In genomic region chr12:120223458-120224303, GRCh38 we compare ENCODE assay signal across 14 cellular contexts. TPM values are rescaled to one million over a fixed set of nuclear protein-coding genes. Genes with fewer than 3 reads are reported as not detected.
DNase-seq lines count a peak whose midpoint lies in the region; ATAC-seq and TF ChIP-seq lines count a peak whose summit lies in the region.
"Had no signal": no experiment of that assay in that cellular context is flagged by ENCODE, and none has a peak within 500 bp of the region (broad histone marks: within the 10 kb centered on the region; RNA-seq: fewer than 3 reads in every experiment).

No MANE protein-coding gene starts in this region.

- TF ChIP-seq CTCF in GM23338 (conservative IDR thresholded peaks at IDR 0.05; ENCODE audit: low read depth in 2 of 2), result no peak

- peaks cover 2% of the 10 kb centered on the region; the same call in 1 of the 2 replicates for H4K20me1 ChIP-seq in GM23338 (replicated peaks; ENCODE audit: insufficient read depth)

- peaks cover 22% of the 10 kb centered on the region for H3K79me2 ChIP-seq in GM23338 (replicated peaks; ENCODE audit: insufficient read depth)

- peaks cover 24% of the 10 kb centered on the region for H3K27me3 Mint-ChIP-seq in GM23338 (ENCODE audit: insufficient read depth, low read depth, poor library complexity)
- H3K27me3 Mint-ChIP-seq in activated T-helper 2 cell treated with anti-CD3 and anti-CD28 coated beads, Interferon-gamma antibody, Interleukin-2, Interleukin-4, amounts not matched to agents 10 μg/mL and 5 μg/mL and 100 μg/mL, durations not matched to agents 14 hours and 24 hours and 36 hours (ENCODE audit: low read depth), result no peaks in the 10 kb centered on the region
- peaks cover 4 to 17% (median 11%) of the 10 kb centered on the region in 3 donors for H3K27me3 Mint-ChIP-seq in immature natural killer cell (ENCODE audit: low read depth in 3 of 3)
- no peaks in the 10 kb centered on the region for H3K27me3 Mint-ChIP-seq in activated CD8-positive, alpha-beta T cell treated with anti-CD3 and anti-CD28 coated beads, Interleukin-2, amount 10 ng/mL, durations not matched to agents 7 days and 5 days (ENCODE audit: low read depth)

- H3K27ac Mint-ChIP-seq in GM23338 (peak overlapping the region; percentile 65; the same call in 1 of the 2 replicates), immature natural killer cell (peak overlapping the region in 4 of 6 donors; percentile 50 to 85 (median 74))
- H3K27ac Mint-ChIP-seq in activated T-helper 2 cell treated with anti-CD3 and anti-CD28 coated beads, Interferon-gamma antibody, Interleukin-2, Interleukin-4, amounts not matched to agents 10 μg/mL and 5 μg/mL and 100 μg/mL, durations not matched to agents 14 hours and 24 hours and 36 hours, result peak overlapping the region; percentile 35
- H3K27ac Mint-ChIP-seq in activated CD8-positive, alpha-beta T cell treated with anti-CD3 and anti-CD28 coated beads, Interleukin-2, amount 10 ng/mL, durations not matched to agents 7 days and 5 days, result no peak overlapping the region
- H3K27ac Mint-ChIP-seq: stimulated activated memory B cell treated with anti-CD40 and anti-IgM and Interleukin-4, amounts not matched to agents 10 μg/mL and 1 μg/mL and 100 μg/mL, for 72 hours had no signal

- no peaks in the 10 kb centered on the region for H3K9me3 Mint-ChIP-seq in GM23338
- H3K9me3 Mint-ChIP-seq in activated T-helper 2 cell treated with anti-CD3 and anti-CD28 coated beads, Interferon-gamma antibody, Interleukin-2, Interleukin-4, amounts not matched to agents 10 μg/mL and 5 μg/mL and 100 μg/mL, durations not matched to agents 14 hours and 24 hours and 36 hours, result no peaks in the 10 kb centered on the region
- H3K9me3 Mint-ChIP-seq in immature natural killer cell, result no peaks in the 10 kb centered on the region
- no peaks in the 10 kb centered on the region for H3K9me3 Mint-ChIP-seq in activated CD8-positive, alpha-beta T cell treated with anti-CD3 and anti-CD28 coated beads, Interleukin-2, amount 10 ng/mL, durations not matched to agents 7 days and 5 days (ENCODE audit: insufficient read depth)
- H3K9me3 Mint-ChIP-seq: neural progenitor cell; stimulated activated memory B cell treated with anti-CD40 and anti-IgM and Interleukin-4, amounts not matched to agents 10 μg/mL and 1 μg/mL and 100 μg/mL, for 72 hours had no signal

- H3K4me2 ChIP-seq in GM23338, result no peak overlapping the region

- H3K27me3 ChIP-seq in GM23338 (ENCODE audit: insufficient read depth) (no peaks in the 10 kb centered on the region), rectal smooth muscle tissue (ENCODE audit: control insufficient read depth, insufficient read depth, low read length) (no peaks in the 10 kb centered on the region)
- H3K27me3 ChIP-seq: heart right ventricle, neural progenitor cell, uterus had no signal

- H3K36me3 Mint-ChIP-seq in GM23338 (ENCODE audit: low read depth) (peaks cover 50% of the 10 kb centered on the region), immature natural killer cell (peaks cover 0 to 25% (median 0%) of the 10 kb centered on the region in 3 donors)
- H3K36me3 Mint-ChIP-seq in activated T-helper 2 cell treated with anti-CD3 and anti-CD28 coated beads, Interferon-gamma antibody, Interleukin-2, Interleukin-4, amounts not matched to agents 10 μg/mL and 5 μg/mL and 100 μg/mL, durations not matched to agents 14 hours and 24 hours and 36 hours (ENCODE audit: low read depth), result peaks cover 34% of the 10 kb centered on the region
- H3K36me3 Mint-ChIP-seq in activated CD8-positive, alpha-beta T cell treated with anti-CD3 and anti-CD28 coated beads, Interleukin-2, amount 10 ng/mL, durations not matched to agents 7 days and 5 days (ENCODE audit: low read depth), result peaks cover 40% of the 10 kb centered on the region
- H3K36me3 Mint-ChIP-seq: stimulated activated memory B cell treated with anti-CD40 and anti-IgM and Interleukin-4, amounts not matched to agents 10 μg/mL and 1 μg/mL and 100 μg/mL, for 72 hours had no signal

- no peaks in the 10 kb centered on the region for H3K9me2 ChIP-seq in GM23338 (ENCODE audit: insufficient read depth)

- intact Hi-C loops in activated T-helper 2 cell treated with anti-CD3 and anti-CD28 coated beads, Interferon-gamma antibody, Interleukin-2, Interleukin-4, amounts not matched to agents 10 μg/mL and 5 μg/mL and 100 μg/mL, durations not matched to agents 14 hours and 24 hours and 36 hours (cut with micrococcal nuclease), result no loop called here

- no peaks in the 10 kb centered on the region; the same call in 1 of the 2 replicates for H3K36me3 ChIP-seq in GM23338 (ENCODE audit: insufficient read depth)
- H3K36me3 ChIP-seq in rectal smooth muscle tissue (ENCODE audit: control insufficient read depth, insufficient read depth, low read length), result peaks cover 43% of the 10 kb centered on the region
- H3K36me3 ChIP-seq: neural progenitor cell, uterus had no signal

- H3K4me1 ChIP-seq in GM23338 (ENCODE audit: insufficient read depth) (peaks cover 15% of the 10 kb centered on the region), rectal smooth muscle tissue (ENCODE audit: control insufficient read depth, insufficient read depth, low read length) (peaks cover 18% of the 10 kb centered on the region)

- POLR2A ChIA-PET in activated CD8-positive, alpha-beta T cell treated with anti-CD3 and anti-CD28 coated beads, Interleukin-2, amount 10 ng/mL, durations not matched to agents 7 days and 5 days (lab: Charles Lee), result interaction anchor here (1.0 to 14.6 kb wide), 3 partner anchors 22 to 68 kb away, joined by 5 to 329 read pairs (median 52); partner anchors contain the start of genes RNU4-1, RNU4-2 and RPLP0

- CTCF ChIA-PET in activated CD8-positive, alpha-beta T cell treated with anti-CD3 and anti-CD28 coated beads, Interleukin-2, amount 10 ng/mL, durations not matched to agents 7 days and 5 days (lab: Charles Lee), result interaction anchor here (1.1 to 1.6 kb wide), 2 partner anchors 42 to 78 kb away, joined by 3 to 5 read pairs; partner anchors contain the start of genes PXN and SIRT4

- no peak overlapping the region for H3K27ac ChIP-seq in GM23338 (ENCODE audit: low read depth)
- H3K27ac ChIP-seq in rectal smooth muscle tissue (ENCODE audit: low read depth, low read length), result peak overlapping the region; percentile 34
- H3K27ac ChIP-seq: neural progenitor cell, uterus had no signal

- DNase-seq in GM23338 (ENCODE audit: low spot score) (no peak), immature natural killer cell (no peak), HUDEP-2 (lab: John Stamatoyannopoulos, UW; ENCODE audit: unreplicated experiment in 76 of 76) (no peak), NCI-H187 (lab: John Stamatoyannopoulos, UW) (no peak)
- DNase-seq in activated T-helper 2 cell treated with anti-CD3 and anti-CD28 coated beads, Interferon-gamma antibody, Interleukin-2, Interleukin-4, amounts not matched to agents 10 μg/mL and 5 μg/mL and 100 μg/mL, durations not matched to agents 14 hours and 24 hours and 36 hours (ENCODE audit: low spot score), result no peak
- DNase-seq in activated CD8-positive, alpha-beta T cell treated with anti-CD3 and anti-CD28 coated beads, Interleukin-2, amount 10 ng/mL, durations not matched to agents 7 days and 5 days, result no peak
- DNase-seq in stimulated activated CD4-positive, alpha-beta T cell treated with anti-CD3 and anti-CD28 coated beads, Interleukin-4, amount 100 ng/mL, for 4 hours, result no peak
- DNase-seq: activated CD4-positive, alpha-beta T cell treated with anti-CD3 and anti-CD28 coated beads for 1 hour; T-helper 2 cell; uterus had no signal

- 0 out of 2 replicates have a peak, but pooled peaks cover 10% of the 10 kb centered on the region for H3F3A ChIP-seq in GM23338 (replicated peaks; ENCODE audit: low read depth)

- H3K4me3 ChIP-seq in GM23338, result no peak overlapping the region
- peak overlapping the region; percentile 57 for H3K4me3 ChIP-seq in rectal smooth muscle tissue (ENCODE audit: low read length)
- H3K4me3 ChIP-seq: neural progenitor cell, uterus had no signal

- H2AFZ ChIP-seq in GM23338, result no peak overlapping the region
- H2AFZ ChIP-seq: neural progenitor cell had no signal

- H3K4me3 Mint-ChIP-seq in GM23338, result no peak overlapping the region
- no peak overlapping the region for H3K4me3 Mint-ChIP-seq in activated T-helper 2 cell treated with anti-CD3 and anti-CD28 coated beads, Interferon-gamma antibody, Interleukin-2, Interleukin-4, amounts not matched to agents 10 μg/mL and 5 μg/mL and 100 μg/mL, durations not matched to agents 14 hours and 24 hours and 36 hours (ENCODE audit: low read depth)
- peak overlapping the region in 2 of 5 donors; percentile 16 to 18 for H3K4me3 Mint-ChIP-seq in immature natural killer cell
- H3K4me3 Mint-ChIP-seq in activated CD8-positive, alpha-beta T cell treated with anti-CD3 and anti-CD28 coated beads, Interleukin-2, amount 10 ng/mL, durations not matched to agents 7 days and 5 days, result no peak overlapping the region
- H3K4me3 Mint-ChIP-seq: neural progenitor cell had no signal

- peaks cover 36% of the 10 kb centered on the region for H3K4me1 Mint-ChIP-seq in GM23338
- peaks cover 22% of the 10 kb centered on the region for H3K4me1 Mint-ChIP-seq in activated T-helper 2 cell treated with anti-CD3 and anti-CD28 coated beads, Interferon-gamma antibody, Interleukin-2, Interleukin-4, amounts not matched to agents 10 μg/mL and 5 μg/mL and 100 μg/mL, durations not matched to agents 14 hours and 24 hours and 36 hours (ENCODE audit: low read depth)
- H3K4me1 Mint-ChIP-seq in immature natural killer cell, result peaks cover 52 to 58% of the 10 kb centered on the region in 2 donors
- H3K4me1 Mint-ChIP-seq in activated CD8-positive, alpha-beta T cell treated with anti-CD3 and anti-CD28 coated beads, Interleukin-2, amount 10 ng/mL, durations not matched to agents 7 days and 5 days (ENCODE audit: low read depth), result peaks cover 43% of the 10 kb centered on the region

- no peak for ATAC-seq in GM23338
- no peak for ATAC-seq in activated CD8-positive, alpha-beta T cell treated with anti-CD3 and anti-CD28 coated beads, Interleukin-2, amount 10 ng/mL, durations not matched to agents 7 days and 5 days
- ATAC-seq: stimulated activated memory B cell treated with anti-CD40 and anti-IgM and Interleukin-4, amounts not matched to agents 10 μg/mL and 1 μg/mL and 100 μg/mL, for 72 hours had no signal

- H3K9ac ChIP-seq in rectal smooth muscle tissue (ENCODE audit: low read length), result no peak overlapping the region
- H3K9ac ChIP-seq: neural progenitor cell had no signal

RNA-seq across cellular contexts. Expression of gene RPLP0, which starts 22.8 kb away (rescaled TPM):
- total RNA-seq in GM23338 (2014; rRNA removed; shearing (Covaris generic)), result 4,855 and 4,916 TPM in 2 replicates
- polyA plus RNA-seq in GM23338 (2016; fragmentation: Nextera tagmentation; extraction: Ambion mirVana), result 2,219 and 2,404 TPM in 2 replicates
- 2,950 and 3,019 TPM in 2 replicates for total RNA-seq in activated T-helper 2 cell treated with anti-CD3 and anti-CD28 coated beads, Interferon-gamma antibody, Interleukin-2, Interleukin-4, amounts not matched to agents 10 μg/mL and 5 μg/mL and 100 μg/mL, durations not matched to agents 14 hours and 24 hours and 36 hours
- polyA plus RNA-seq in immature natural killer cell, result 1,000 to 10,000 TPM in 1 of 3 donors, 100 to 1,000 TPM in 2; 528 to 1,271 (median 768) TPM
- 1,000 to 10,000 TPM; 2,051 to 2,121 TPM for total RNA-seq in activated CD8-positive, alpha-beta T cell treated with anti-CD3 and anti-CD28 coated beads, Interleukin-2, amount 10 ng/mL, durations not matched to agents 7 days and 5 days

RNA-seq across cellular contexts. Expression of gene GCN1, which starts 29.2 kb away (rescaled TPM):
- total RNA-seq in GM23338 (2014; rRNA removed; shearing (Covaris generic)), result 141 and 177 TPM in 2 replicates
- polyA plus RNA-seq in GM23338 (2016; fragmentation: Nextera tagmentation; extraction: Ambion mirVana) (18.0 and 18.2 TPM in 2 replicates), immature natural killer cell (10 to 100 TPM in 2 of 3 donors, 1 to 10 TPM in 1; 9.7 to 26.4 (median 11.3) TPM)
- 165 and 176 TPM in 2 replicates for total RNA-seq in activated T-helper 2 cell treated with anti-CD3 and anti-CD28 coated beads, Interferon-gamma antibody, Interleukin-2, Interleukin-4, amounts not matched to agents 10 μg/mL and 5 μg/mL and 100 μg/mL, durations not matched to agents 14 hours and 24 hours and 36 hours
- 100 to 1,000 TPM; 109 to 112 TPM for total RNA-seq in activated CD8-positive, alpha-beta T cell treated with anti-CD3 and anti-CD28 coated beads, Interleukin-2, amount 10 ng/mL, durations not matched to agents 7 days and 5 days

RNA-seq across cellular contexts. Expression of gene PXN, which starts 41.8 kb away (rescaled TPM):
- total RNA-seq in GM23338 (2014; rRNA removed; shearing (Covaris generic)), result 69.3 and 76.0 TPM in 2 replicates
- polyA plus RNA-seq in GM23338 (2016; fragmentation: Nextera tagmentation; extraction: Ambion mirVana) (38.4 and 39.0 TPM in 2 replicates), immature natural killer cell (100 to 1,000 TPM; 132 to 310 (median 240) TPM)
- 44.4 and 45.4 TPM in 2 replicates for total RNA-seq in activated T-helper 2 cell treated with anti-CD3 and anti-CD28 coated beads, Interferon-gamma antibody, Interleukin-2, Interleukin-4, amounts not matched to agents 10 μg/mL and 5 μg/mL and 100 μg/mL, durations not matched to agents 14 hours and 24 hours and 36 hours
- total RNA-seq in activated CD8-positive, alpha-beta T cell treated with anti-CD3 and anti-CD28 coated beads, Interleukin-2, amount 10 ng/mL, durations not matched to agents 7 days and 5 days, result 100 to 1,000 TPM; 123 to 127 TPM
